Comparison of ENCODE assay signal across 33 cellular contexts in the genomic region with DNA sequence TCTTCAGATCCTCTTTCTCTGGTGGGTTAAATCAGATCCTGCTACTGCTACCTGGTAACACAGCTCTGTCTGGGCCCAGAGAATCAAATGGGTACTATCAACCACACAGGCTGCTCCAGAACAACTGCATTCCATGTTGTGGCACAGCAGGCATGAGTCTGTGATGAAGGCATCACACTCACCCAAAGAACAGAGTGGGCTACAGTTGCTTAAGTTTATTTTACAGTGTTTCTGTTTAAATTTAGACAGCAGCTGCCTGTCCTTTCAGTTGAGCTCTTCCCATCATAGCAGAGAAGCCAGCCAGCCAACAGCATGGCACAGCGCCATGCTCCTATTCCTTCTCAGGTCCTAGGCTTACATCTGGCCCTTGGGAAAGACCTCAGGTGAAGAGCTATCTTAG.
"Had no signal": no experiment of that assay in that cellular context is flagged by ENCODE, and none has a peak within 500 bp of the region (broad histone marks: within the 10 kb centered on the region; RNA-seq: fewer than 3 reads in every experiment).

No MANE protein-coding gene starts in this region.

- H3K36me3 Mint-ChIP-seq: activated CD4-positive, alpha-beta memory T cell treated with anti-CD3 and anti-CD28 coated beads for 36 hours; activated naive CD4-positive, alpha-beta T cell treated with anti-CD3 and anti-CD28 coated beads, Interleukin-2, amount 10 ng/mL, durations not matched to agents 7 days and 5 days; activated naive CD8-positive, alpha-beta T cell treated with anti-CD3 and anti-CD28 coated beads, Interleukin-2, amount 10 ng/mL, durations not matched to agents 7 days and 5 days; brain had no signal

- FAIRE-seq: islet of Langerhans had no signal

- H3K4me3 Mint-ChIP-seq: activated CD4-positive, alpha-beta memory T cell treated with anti-CD3 and anti-CD28 coated beads for 36 hours; activated naive CD4-positive, alpha-beta T cell treated with anti-CD3 and anti-CD28 coated beads, Interleukin-2, amount 10 ng/mL, durations not matched to agents 7 days and 5 days; activated naive CD8-positive, alpha-beta T cell treated with anti-CD3 and anti-CD28 coated beads, Interleukin-2, amount 10 ng/mL, durations not matched to agents 7 days and 5 days; activated T-helper 1 cell treated with anti-CD3 and anti-CD28 coated beads, Interleukin-12 subunit alpha, Interleukin-12 subunit beta, Interleukin-2, Interleukin-4 antibody, amounts not matched to agents 30 ng/mL and 10 ng/mL and 1 ng/mL, durations not matched to agents 14 hours and 24 hours and 36 hours; brain; naive B cell; stimulated activated naive CD8-positive, alpha-beta T cell treated with anti-CD3 and anti-CD28 coated beads, Interleukin-15, Interleukin-2, amounts not matched to agents 100 ng/mL and 50 ng/mL, for 24 hours; T-helper 1 cell treated with Interleukin-12 subunit alpha and Interleukin-12 subunit beta and Interleukin-4 antibody, amounts not matched to agents 30 μg/mL and 1 μg/mL, for 36 hours had no signal

- H3K27ac Mint-ChIP-seq: activated CD4-positive, alpha-beta memory T cell treated with anti-CD3 and anti-CD28 coated beads for 36 hours; activated naive CD4-positive, alpha-beta T cell treated with anti-CD3 and anti-CD28 coated beads, Interleukin-2, amount 10 ng/mL, durations not matched to agents 7 days and 5 days; activated naive CD8-positive, alpha-beta T cell treated with anti-CD3 and anti-CD28 coated beads, Interleukin-2, amount 10 ng/mL, durations not matched to agents 7 days and 5 days; activated T-helper 1 cell treated with anti-CD3 and anti-CD28 coated beads, Interleukin-12 subunit alpha, Interleukin-12 subunit beta, Interleukin-2, Interleukin-4 antibody, amounts not matched to agents 30 ng/mL and 10 ng/mL and 1 ng/mL, durations not matched to agents 14 hours and 24 hours and 36 hours; progenitor cell of endocrine pancreas; stimulated activated naive CD8-positive, alpha-beta T cell treated with anti-CD3 and anti-CD28 coated beads, Interleukin-15, Interleukin-2, amounts not matched to agents 100 ng/mL and 50 ng/mL, for 24 hours; T-helper 1 cell treated with Interleukin-12 subunit alpha and Interleukin-12 subunit beta and Interleukin-4 antibody, amounts not matched to agents 30 μg/mL and 1 μg/mL, for 36 hours had no signal

- DNase-seq: activated CD4-positive, alpha-beta memory T cell treated with anti-CD3 and anti-CD28 coated beads for 36 hours; activated CD4-positive, alpha-beta T cell treated with anti-CD3 and anti-CD28 coated beads for 48 hours; activated CD8-positive, alpha-beta memory T cell treated with anti-CD3 and anti-CD28 coated beads, Interleukin-2, amount 50 U/mL, for 4 hours; activated effector memory CD4-positive, alpha-beta T cell treated with anti-CD3 and anti-CD28 coated beads, Interleukin-2, amount 50 U/mL, for 16 hours; activated naive CD4-positive, alpha-beta T cell treated with anti-CD3 and anti-CD28 coated beads, Interleukin-2, amount 10 ng/mL, durations not matched to agents 7 days and 5 days; activated naive CD8-positive, alpha-beta T cell treated with anti-CD3 and anti-CD28 coated beads, Interleukin-2, amount 10 ng/mL, durations not matched to agents 7 days and 5 days; activated T-cell treated with anti-CD3 and anti-CD28 coated beads, Interleukin-2, amount 50 U/mL, for 1 hour; effector memory CD4-positive, alpha-beta T cell; foreskin keratinocyte; heart right ventricle; left ventricle myocardium inferior; mucosa of descending colon; naive B cell; ovary; right lobe of liver; stimulated activated CD4-positive, alpha-beta T cell treated with anti-CD3 and anti-CD28 coated beads, Interleukin-12 subunit alpha, Interleukin-12 subunit beta, amount 100 ng/mL, for 4 hours; stimulated activated CD4-positive, alpha-beta T cell treated with anti-CD3 and anti-CD28 coated beads, Interleukin-4, amount 100 ng/mL, for 1 hour; T1000; upper lobe of right lung; WERI-Rb-1 had no signal

- H3K9me3 Mint-ChIP-seq: activated naive CD4-positive, alpha-beta T cell treated with anti-CD3 and anti-CD28 coated beads, Interleukin-2, amount 10 ng/mL, durations not matched to agents 7 days and 5 days; activated naive CD8-positive, alpha-beta T cell treated with anti-CD3 and anti-CD28 coated beads, Interleukin-2, amount 10 ng/mL, durations not matched to agents 7 days and 5 days; activated T-helper 1 cell treated with anti-CD3 and anti-CD28 coated beads, Interleukin-12 subunit alpha, Interleukin-12 subunit beta, Interleukin-2, Interleukin-4 antibody, amounts not matched to agents 30 ng/mL and 10 ng/mL and 1 ng/mL, durations not matched to agents 14 hours and 24 hours and 36 hours; stimulated activated naive CD8-positive, alpha-beta T cell treated with anti-CD3 and anti-CD28 coated beads, Interleukin-15, Interleukin-2, amounts not matched to agents 100 ng/mL and 50 ng/mL, for 24 hours; T-helper 1 cell treated with Interleukin-12 subunit alpha and Interleukin-12 subunit beta and Interleukin-4 antibody, amounts not matched to agents 30 μg/mL and 1 μg/mL, for 36 hours had no signal

- ATAC-seq: activated CD4-positive, CD25-positive, alpha-beta regulatory T cell treated with anti-CD3 and anti-CD28 coated beads, Interleukin-2, amount 50 U/mL, for 24 hours; foreskin keratinocyte; heart right ventricle; mucosa of descending colon; right lobe of liver; upper lobe of right lung had no signal

- H3K4me3 ChIP-seq: ascending aorta, coronary artery, dorsolateral prefrontal cortex, esophagus muscularis mucosa, heart right ventricle, left ventricle myocardium inferior, lung, mucosa of descending colon, ovary, right lobe of liver, skin epidermis, upper lobe of right lung had no signal

- H3K27me3 Mint-ChIP-seq: progenitor cell of endocrine pancreas had no signal

- H3K27me3 ChIP-seq: ascending aorta, dorsolateral prefrontal cortex, esophagus muscularis mucosa, foreskin keratinocyte, ovary, right lobe of liver, upper lobe of right lung had no signal

- H3K36me3 ChIP-seq: ascending aorta, esophagus muscularis mucosa, heart right ventricle, left ventricle myocardium inferior, ovary, right lobe of liver, upper lobe of right lung, WERI-Rb-1 had no signal

- H3K27ac ChIP-seq: ascending aorta, coronary artery, esophagus muscularis mucosa, foreskin keratinocyte, heart right ventricle, left ventricle myocardium inferior, ovary, right lobe of liver, skin epidermis, upper lobe of right lung, WERI-Rb-1 had no signal

- H3K9me3 ChIP-seq: ascending aorta, mucosa of descending colon, ovary, right lobe of liver, upper lobe of right lung had no signal

- H3K4me1 Mint-ChIP-seq: activated naive CD4-positive, alpha-beta T cell treated with anti-CD3 and anti-CD28 coated beads, Interleukin-2, amount 10 ng/mL, durations not matched to agents 7 days and 5 days; activated naive CD8-positive, alpha-beta T cell treated with anti-CD3 and anti-CD28 coated beads, Interleukin-2, amount 10 ng/mL, durations not matched to agents 7 days and 5 days; naive B cell had no signal
